8 cellular contexts compared by ENCODE assay signal in genomic region chr14:68282479-68283377, GRCh38.
DNase-seq lines count a peak whose midpoint lies in the region; ATAC-seq and TF ChIP-seq lines count a peak whose summit lies in the region.

No MANE protein-coding gene starts in this region.

- no peak for TF ChIP-seq CTCF in ovary (IDR thresholded peaks at IDR 0.05)
- no peak for TF ChIP-seq CTCF in esophagus muscularis mucosa (IDR thresholded peaks at IDR 0.05)

- ATAC-seq in GM19395 (IDR thresholded peaks at IDR 0.05; ENCODE audit: unreplicated experiment) (peak; percentile 44), HG03135 (IDR thresholded peaks at IDR 0.05; ENCODE audit: unreplicated experiment) (peak; percentile 34)
- peak; percentile 65 for ATAC-seq in stimulated activated effector memory CD8-positive, alpha-beta T cell treated with anti-CD3 and anti-CD28 coated beads, Interleukin-12 subunit alpha, Interleukin-12 subunit beta, amount 100 ng/mL, for 72 hours

- no peak for TF ChIP-seq EP300 in ovary (IDR thresholded peaks at IDR 0.05)
- TF ChIP-seq EP300 in esophagus muscularis mucosa (IDR thresholded peaks at IDR 0.05), result no peak

- H3K4me1 Mint-ChIP-seq in stimulated activated effector memory CD8-positive, alpha-beta T cell treated with anti-CD3 and anti-CD28 coated beads, Interleukin-12 subunit alpha, Interleukin-12 subunit beta, amount 100 ng/mL, for 72 hours, result peaks cover 64% of the 10 kb centered on the region

- H3K27ac ChIP-seq in ovary (peak overlapping the region in 1 of 2 donors; percentile 23), esophagus muscularis mucosa (replicated peaks in 1 of 4) (peak overlapping the region in 1 of 4 donors; percentile 45)

- H3K9me3 ChIP-seq in ovary, result no peaks in the 10 kb centered on the region
- H3K9me3 ChIP-seq in esophagus muscularis mucosa, result no peaks in the 10 kb centered on the region

- H3K27ac Mint-ChIP-seq in stimulated activated effector memory CD8-positive, alpha-beta T cell treated with anti-CD3 and anti-CD28 coated beads, Interleukin-12 subunit alpha, Interleukin-12 subunit beta, amount 100 ng/mL, for 72 hours, result peak overlapping the region; percentile 92

- H3K36me3 ChIP-seq in ovary, result no peaks in the 10 kb centered on the region
- no peaks in the 10 kb centered on the region for H3K36me3 ChIP-seq in esophagus muscularis mucosa

- H3K36me3 Mint-ChIP-seq in stimulated activated effector memory CD8-positive, alpha-beta T cell treated with anti-CD3 and anti-CD28 coated beads, Interleukin-12 subunit alpha, Interleukin-12 subunit beta, amount 100 ng/mL, for 72 hours, result no peaks in the 10 kb centered on the region

- H3K4me3 Mint-ChIP-seq in stimulated activated effector memory CD8-positive, alpha-beta T cell treated with anti-CD3 and anti-CD28 coated beads, Interleukin-12 subunit alpha, Interleukin-12 subunit beta, amount 100 ng/mL, for 72 hours, result peak overlapping the region; percentile 57

- WGBS in ovary, 3 donors, result 89 to 92% (median 89%) methylated on average over 6 of the region's 6 CpGs
- WGBS in esophagus muscularis mucosa, result 100% methylated on average over 3 of the region's 6 CpGs

- peaks cover 18% of the 10 kb centered on the region for H3K4me1 ChIP-seq in ovary (ENCODE audit: insufficient read depth)
- H3K4me1 ChIP-seq in esophagus muscularis mucosa, result peaks cover 12 to 36% (median 31%) of the 10 kb centered on the region in 4 donors

- H3K4me3 ChIP-seq in ovary (no peak overlapping the region), esophagus muscularis mucosa (no peak overlapping the region)

- TF ChIP-seq POLR2A in ovary (IDR thresholded peaks at IDR 0.05) (no peak), esophagus muscularis mucosa (IDR thresholded peaks at IDR 0.05; ENCODE audit: low read depth) (no peak)

- peak; percentile 23 for DNase-seq in activated T-cell treated with anti-CD3 and anti-CD28 coated beads for 4 hours
- DNase-seq in stimulated activated effector memory CD8-positive, alpha-beta T cell treated with anti-CD3 and anti-CD28 coated beads, Interleukin-12 subunit alpha, Interleukin-12 subunit beta, amount 100 ng/mL, for 72 hours (ENCODE audit: low spot score in 2 of 2), result peak in 1 of 2 donors; percentile 49
- no peak for DNase-seq in ovary
- no peak for DNase-seq in NCI-H2029 treated with DMSO at 0.1 percent for 48 hours (lab: John Stamatoyannopoulos, UW)
- DNase-seq in dedifferentiated amniotic fluid mesenchymal stem cell (ENCODE audit: extremely low spot score), result no peak
- DNase-seq in esophagus muscularis mucosa (ENCODE audit: extremely low spot score), result no peak

- H3K27me3 ChIP-seq in ovary, result no peaks in the 10 kb centered on the region
- H3K27me3 ChIP-seq in esophagus muscularis mucosa, result no peaks in the 10 kb centered on the region

- intact Hi-C loops in ovary (cut with DNase I) (no loop called here), esophagus muscularis mucosa (cut with DNase I) (no loop called here)

- no peaks in the 10 kb centered on the region for H3K9me3 Mint-ChIP-seq in stimulated activated effector memory CD8-positive, alpha-beta T cell treated with anti-CD3 and anti-CD28 coated beads, Interleukin-12 subunit alpha, Interleukin-12 subunit beta, amount 100 ng/mL, for 72 hours
